Comparison of ENCODE assay signal across 29 cellular contexts in genomic region chr10:30792025-30792424, GRCh38.
DNase-seq lines count a peak whose midpoint lies in the region; ATAC-seq and TF ChIP-seq lines count a peak whose summit lies in the region.
"Had no signal": no experiment of that assay in that cellular context is flagged by ENCODE, and none has a peak within 500 bp of the region (broad histone marks: within the 10 kb centered on the region; RNA-seq: fewer than 3 reads in every experiment).

No MANE protein-coding gene starts in this region.

- peak overlapping the region; percentile 69 for H3K27ac Mint-ChIP-seq in activated CD8-positive, alpha-beta memory T cell treated with anti-CD3 and anti-CD28 coated beads, Interleukin-2, amount 10 ng/mL, durations not matched to agents 7 days and 5 days
- H3K27ac Mint-ChIP-seq in CD8-positive, alpha-beta memory T cell = peak overlapping the region; percentile 51 to 94 (median 88)
- H3K27ac Mint-ChIP-seq in activated CD8-positive, alpha-beta T cell treated with anti-CD3 and anti-CD28 coated beads, Interleukin-2, amount 10 ng/mL, durations not matched to agents 7 days and 5 days = peak overlapping the region; percentile 85

- CTCF ChIA-PET in activated CD8-positive, alpha-beta memory T cell treated with anti-CD3 and anti-CD28 coated beads, Interleukin-2, amount 10 ng/mL, durations not matched to agents 7 days and 5 days (lab: Charles Lee) = interaction anchor here (1.1 kb wide), 1 partner anchor 8 kb away, joined by 4 read pairs; no protein-coding TSS in a partner anchor
- CTCF ChIA-PET in CD8-positive, alpha-beta memory T cell (lab: Charles Lee) = interaction anchor here (0.6 to 1.5 kb wide), 3 partner anchors 26 to 1143 kb away, joined by 3 read pairs; no protein-coding TSS in a partner anchor
- CTCF ChIA-PET in activated CD8-positive, alpha-beta T cell treated with anti-CD3 and anti-CD28 coated beads, Interleukin-2, amount 10 ng/mL, durations not matched to agents 7 days and 5 days (lab: Charles Lee) = interaction anchor here (0.7 to 1.3 kb wide), 2 partner anchors 8 to 210 kb away, joined by 3 to 10 read pairs; no protein-coding TSS in a partner anchor
- CTCF ChIA-PET in GM10248 (lab: Yijun Ruan, JAX) = no interaction called here

- intact Hi-C loops in mucosa of descending colon (cut with DNase I, micrococcal nuclease) = no loop called here

- H3K27me3 ChIP-seq in CD8-positive, alpha-beta memory T cell (ENCODE audit: insufficient read depth, low read length, poor library complexity, severe bottlenecking) = no peaks in the 10 kb centered on the region
- H3K27me3 ChIP-seq: heart left ventricle, suprapubic skin, uterus had no signal

- H3K4me1 ChIP-seq in CD8-positive, alpha-beta memory T cell (ENCODE audit: insufficient read depth, low read length) = peaks cover 25% of the 10 kb centered on the region
- H3K4me1 ChIP-seq in mucosa of descending colon (ENCODE audit: low read depth) = peaks cover 3% of the 10 kb centered on the region
- H3K4me1 ChIP-seq: suprapubic skin, uterus had no signal

- H3K4me3 ChIP-seq in CD8-positive, alpha-beta memory T cell (ENCODE audit: low read length) = peak overlapping the region; percentile 14
- H3K4me3 ChIP-seq in mucosa of descending colon = no peak overlapping the region
- H3K4me3 ChIP-seq: heart left ventricle, suprapubic skin, uterus had no signal

- TF ChIP-seq CTCF in mucosa of descending colon (IDR thresholded peaks at IDR 0.05) (no peak), GM10248 (IDR thresholded peaks at IDR 0.05; ENCODE audit: control extremely low read depth, extremely low read depth, low read depth, missing control alignments) (no peak)

- H3K36me3 ChIP-seq in CD8-positive, alpha-beta memory T cell (ENCODE audit: insufficient read depth, low read length) = no peaks in the 10 kb centered on the region
- H3K36me3 ChIP-seq in mucosa of descending colon (ENCODE audit: low read depth) = no peaks in the 10 kb centered on the region
- H3K36me3 ChIP-seq: heart left ventricle, suprapubic skin, uterus had no signal

- POLR2A ChIA-PET in CD8-positive, alpha-beta memory T cell (lab: Charles Lee) = no interaction called here
- POLR2A ChIA-PET in activated CD8-positive, alpha-beta T cell treated with anti-CD3 and anti-CD28 coated beads, Interleukin-2, amount 10 ng/mL, durations not matched to agents 7 days and 5 days (lab: Charles Lee) = no interaction called here
- POLR2A ChIA-PET in GM10248 (lab: Yijun Ruan, JAX) = no interaction called here

- H3K27me3 Mint-ChIP-seq in activated CD8-positive, alpha-beta memory T cell treated with anti-CD3 and anti-CD28 coated beads, Interleukin-2, amount 10 ng/mL, durations not matched to agents 7 days and 5 days = no peaks in the 10 kb centered on the region
- H3K27me3 Mint-ChIP-seq in CD8-positive, alpha-beta memory T cell = no peaks in the 10 kb centered on the region
- no peaks in the 10 kb centered on the region for H3K27me3 Mint-ChIP-seq in activated CD8-positive, alpha-beta T cell treated with anti-CD3 and anti-CD28 coated beads, Interleukin-2, amount 10 ng/mL, durations not matched to agents 7 days and 5 days (ENCODE audit: low read depth)

- H3K27ac ChIP-seq in CD8-positive, alpha-beta memory T cell (ENCODE audit: low read depth, low read length) = no peak overlapping the region
- H3K27ac ChIP-seq: heart left ventricle, HL-60, uterus had no signal

- H3K36me3 Mint-ChIP-seq in activated CD8-positive, alpha-beta memory T cell treated with anti-CD3 and anti-CD28 coated beads, Interleukin-2, amount 10 ng/mL, durations not matched to agents 7 days and 5 days = no peaks in the 10 kb centered on the region
- peaks cover 0 to 9% (median 2%) of the 10 kb centered on the region in 3 donors for H3K36me3 Mint-ChIP-seq in CD8-positive, alpha-beta memory T cell
- peaks cover 5% of the 10 kb centered on the region for H3K36me3 Mint-ChIP-seq in activated CD8-positive, alpha-beta T cell treated with anti-CD3 and anti-CD28 coated beads, Interleukin-2, amount 10 ng/mL, durations not matched to agents 7 days and 5 days (ENCODE audit: low read depth)

- ATAC-seq in activated CD8-positive, alpha-beta memory T cell treated with anti-CD3 and anti-CD28 coated beads, Interleukin-2, amount 10 ng/mL, durations not matched to agents 7 days and 5 days = no peak
- peak; percentile 55 for ATAC-seq in activated CD8-positive, alpha-beta T cell treated with anti-CD3 and anti-CD28 coated beads, Interleukin-2, amount 10 ng/mL, durations not matched to agents 7 days and 5 days
- ATAC-seq in mucosa of descending colon = peak; percentile 11
- no peak for ATAC-seq in GM18870 (IDR thresholded peaks at IDR 0.05; ENCODE audit: unreplicated experiment)
- ATAC-seq: activated CD4-positive, CD25-positive, alpha-beta regulatory T cell treated with anti-CD3 and anti-CD28 coated beads, Interleukin-2, amount 50 U/mL, for 24 hours; heart left ventricle; left cardiac atrium; Panc1 had no signal

- H3K9me3 ChIP-seq in CD8-positive, alpha-beta memory T cell (ENCODE audit: low read length) = no peaks in the 10 kb centered on the region
- H3K9me3 ChIP-seq in mucosa of descending colon = no peaks in the 10 kb centered on the region
- H3K9me3 ChIP-seq: suprapubic skin, uterus had no signal

- peaks cover 22% of the 10 kb centered on the region for H3K4me1 Mint-ChIP-seq in activated CD8-positive, alpha-beta memory T cell treated with anti-CD3 and anti-CD28 coated beads, Interleukin-2, amount 10 ng/mL, durations not matched to agents 7 days and 5 days
- H3K4me1 Mint-ChIP-seq in CD8-positive, alpha-beta memory T cell = peaks cover 28 to 32% (median 31%) of the 10 kb centered on the region in 3 donors
- H3K4me1 Mint-ChIP-seq in activated CD8-positive, alpha-beta T cell treated with anti-CD3 and anti-CD28 coated beads, Interleukin-2, amount 10 ng/mL, durations not matched to agents 7 days and 5 days (ENCODE audit: low read depth) = peaks cover 23% of the 10 kb centered on the region

- H3K4me3 Mint-ChIP-seq in activated CD8-positive, alpha-beta memory T cell treated with anti-CD3 and anti-CD28 coated beads, Interleukin-2, amount 10 ng/mL, durations not matched to agents 7 days and 5 days = peak overlapping the region; percentile 18
- H3K4me3 Mint-ChIP-seq in CD8-positive, alpha-beta memory T cell = peak overlapping the region; percentile 14 to 79 (median 70)
- H3K4me3 Mint-ChIP-seq in activated CD8-positive, alpha-beta T cell treated with anti-CD3 and anti-CD28 coated beads, Interleukin-2, amount 10 ng/mL, durations not matched to agents 7 days and 5 days = peak overlapping the region; percentile 29
- H3K4me3 Mint-ChIP-seq: H9 had no signal

- peaks cover 2% of the 10 kb centered on the region for H3K9me3 Mint-ChIP-seq in activated CD8-positive, alpha-beta memory T cell treated with anti-CD3 and anti-CD28 coated beads, Interleukin-2, amount 10 ng/mL, durations not matched to agents 7 days and 5 days (ENCODE audit: low read depth)
- peaks cover 0 to 3% (median 0%) of the 10 kb centered on the region in 5 donors for H3K9me3 Mint-ChIP-seq in CD8-positive, alpha-beta memory T cell
- H3K9me3 Mint-ChIP-seq in activated CD8-positive, alpha-beta T cell treated with anti-CD3 and anti-CD28 coated beads, Interleukin-2, amount 10 ng/mL, durations not matched to agents 7 days and 5 days (ENCODE audit: insufficient read depth) = no peaks in the 10 kb centered on the region

- DNase-seq in activated CD8-positive, alpha-beta memory T cell treated with anti-CD3 and anti-CD28 coated beads, Interleukin-2, amount 10 ng/mL, durations not matched to agents 7 days and 5 days = no peak
- no peak for DNase-seq in activated CD8-positive, alpha-beta memory T cell treated with anti-CD3 and anti-CD28 coated beads, Interleukin-2, amount 50 U/mL, for 4 hours
- peak in 1 of 5 donors; percentile 10 for DNase-seq in CD8-positive, alpha-beta memory T cell
- no peak for DNase-seq in activated CD8-positive, alpha-beta T cell treated with anti-CD3 and anti-CD28 coated beads, Interleukin-2, amount 10 ng/mL, durations not matched to agents 7 days and 5 days
- no peak for DNase-seq in mucosa of descending colon
- DNase-seq in GM10248 (ENCODE audit: extremely low spot score) = no peak
- DNase-seq in NCI-H446 (lab: John Stamatoyannopoulos, UW) = no peak
- DNase-seq: AML-193; COR-L47; DMS79; H9; heart left ventricle; Kasumi-1; left cardiac atrium; mammary epithelial cell; NCI-H1694; NCI-H2171 treated with DMSO at 0.1 percent for 48 hours; NCI-H524 treated with DMSO at 0.1 percent for 48 hours; occipital lobe; SIG-M5; small intestine; stimulated activated CD4-positive, alpha-beta T cell treated with anti-CD3 and anti-CD28 coated beads, Interleukin-2, amount 100 ng/mL, for 24 hours; SW 1271; uterus had no signal

Comparison
In these comparisons a context has a peak if more than half of its experiments do, and no peak if none do; other contexts are left out.
1. ATAC-seq: peak in activated CD8-positive, alpha-beta T cell treated with anti-CD3 and anti-CD28 coated beads, Interleukin-2, amount 10 ng/mL, durations not matched to agents 7 days and 5 days (single experiment) and mucosa of descending colon (single experiment); none in activated CD8-positive, alpha-beta memory T cell treated with anti-CD3 and anti-CD28 coated beads, Interleukin-2, amount 10 ng/mL, durations not matched to agents 7 days and 5 days (single experiment) and GM18870 (single experiment).
2. H3K4me3 Mint-ChIP-seq: peak in every context shown above with its lines; median percentile 70 in CD8-positive, alpha-beta memory T cell; 29 in activated CD8-positive, alpha-beta T cell treated with anti-CD3 and anti-CD28 coated beads, Interleukin-2, amount 10 ng/mL, durations not matched to agents 7 days and 5 days; 18 in activated CD8-positive, alpha-beta memory T cell treated with anti-CD3 and anti-CD28 coated beads, Interleukin-2, amount 10 ng/mL, durations not matched to agents 7 days and 5 days.
3. Peak in every context shown above with its lines, with median percentiles within 50 percentile points of each other: H3K27ac Mint-ChIP-seq.